Comparison of ENCODE assay signal across 8 cellular contexts in the genomic region with DNA sequence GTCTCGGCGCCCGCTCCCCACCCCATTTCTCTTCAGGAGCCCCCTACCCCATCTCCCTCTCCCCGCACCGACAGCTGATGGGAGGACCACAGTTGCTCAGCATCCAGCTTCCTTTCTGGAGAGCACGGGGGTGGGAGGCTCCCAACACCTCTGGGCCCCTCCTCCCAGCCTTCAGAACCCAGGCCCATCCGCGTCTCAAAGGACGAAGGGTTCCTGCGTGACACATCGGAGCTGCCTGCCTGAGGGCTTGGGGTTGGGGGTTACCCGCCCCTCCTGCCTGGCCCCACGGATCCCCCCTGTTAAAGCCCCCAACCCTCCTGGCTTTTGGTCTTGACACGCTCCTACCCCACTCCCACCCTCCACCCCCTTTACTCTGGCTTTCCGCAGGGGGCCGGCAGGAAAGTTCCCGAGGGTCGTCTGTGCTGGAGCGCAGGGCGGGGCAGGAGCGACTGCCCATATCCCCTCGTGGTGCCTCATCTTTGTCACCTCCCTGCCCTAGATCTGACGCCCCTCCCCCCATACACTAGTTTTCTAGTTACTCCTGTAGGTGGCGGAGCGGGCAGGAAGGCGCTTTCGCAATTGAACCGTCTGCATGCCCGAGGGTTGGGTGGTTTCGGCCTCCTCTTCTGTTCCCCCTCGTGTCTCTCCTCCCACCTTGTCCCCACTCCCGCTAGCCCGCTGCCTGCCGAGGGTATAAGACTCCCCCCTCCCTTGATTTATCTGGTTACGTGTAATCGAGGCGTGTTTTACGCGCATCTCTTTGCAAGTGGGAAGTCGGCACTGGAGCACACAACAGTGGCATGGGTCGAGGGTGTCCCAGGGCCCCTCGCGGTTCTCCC. TPM values are rescaled to one million over a fixed set of nuclear protein-coding genes. Genes with fewer than 3 reads are reported as not detected.
DNase-seq lines count a peak whose midpoint lies in the region; ATAC-seq and TF ChIP-seq lines count a peak whose summit lies in the region.

No MANE protein-coding gene starts in this region.

- peaks cover 0 to 30% of the 10 kb centered on the region in 2 donors for H3K4me1 ChIP-seq in left lung

- DNase-seq in NCI-H2196 treated with DMSO at 0.1 percent for 48 hours (lab: John Stamatoyannopoulos, UW; ENCODE audit: unreplicated experiment), result peak; percentile 17
- DNase-seq in activated CD4-positive, alpha-beta T cell treated with anti-CD3 and anti-CD28 coated beads, Interleukin-2, amount 50 U/mL, for 1 hour, result peak; percentile 82
- DNase-seq in left lung, result peak; percentile 89 to 93
- peak; percentile 91 for DNase-seq in stimulated activated CD4-positive, alpha-beta T cell treated with anti-CD3 and anti-CD28 coated beads, Interleukin-1b, Interleukin-23, amount 100 ng/mL, for 48 hours

- H3K9me3 ChIP-seq in left lung, result no peaks in the 10 kb centered on the region

- peaks cover 72% of the 10 kb centered on the region for H3K4me1 Mint-ChIP-seq in dendritic cell treated with granulocyte-macrophage colony-stimulating factor and Interleukin-4, amounts not matched to agents 40 ng/mL and 50 ng/mL, for 4 days (ENCODE audit: low read depth)

- peak overlapping the region; percentile 98 for H3K4me3 Mint-ChIP-seq in dendritic cell treated with granulocyte-macrophage colony-stimulating factor and Interleukin-4, amounts not matched to agents 40 ng/mL and 50 ng/mL, for 4 days

- peaks cover 0 to 44% of the 10 kb centered on the region in 2 donors for H3K36me3 ChIP-seq in left lung

- H3K4me3 ChIP-seq in left lung, result peak overlapping the region; percentile 85 to 96

- H3K27me3 ChIP-seq in left lung, result peaks cover 0 to 28% of the 10 kb centered on the region in 2 donors

- H3K27ac ChIP-seq in 22Rv1, result peak overlapping the region; percentile 65
- H3K27ac ChIP-seq in left lung, result peak overlapping the region; percentile 65 to 98

- peak; percentile 50 for ATAC-seq in GM18511 (IDR thresholded peaks at IDR 0.05; ENCODE audit: unreplicated experiment)
- ATAC-seq in left lung, result peak; percentile 78
- ATAC-seq in HG03159 (IDR thresholded peaks at IDR 0.05; ENCODE audit: unreplicated experiment), result no peak

- H3K36me3 Mint-ChIP-seq in dendritic cell treated with granulocyte-macrophage colony-stimulating factor and Interleukin-4, amounts not matched to agents 40 ng/mL and 50 ng/mL, for 4 days (ENCODE audit: low read depth), result peaks cover 52% of the 10 kb centered on the region

- TF ChIP-seq CTCF in 22Rv1 (IDR thresholded peaks at IDR 0.05) (peak; percentile 75), left lung (IDR thresholded peaks at IDR 0.05) (peak; percentile 13 to 44)

- intact Hi-C loops in dendritic cell treated with granulocyte-macrophage colony-stimulating factor and Interleukin-4, amounts not matched to agents 40 ng/mL and 50 ng/mL, for 4 days (cut with micrococcal nuclease), result loop anchor here (1.0 to 10.0 kb wide), 2 partner anchors 118 to 243 kb away; partner anchors contain the start of genes CTXN1 and SNAPC2
- intact Hi-C loops in left lung (cut with DNase I), result loop anchor here in 1 of 2 donors (10.0 kb wide), 1 partner anchor 113 kb away; no protein-coding TSS in a partner anchor

- no peaks in the 10 kb centered on the region for H3K27me3 Mint-ChIP-seq in dendritic cell treated with granulocyte-macrophage colony-stimulating factor and Interleukin-4, amounts not matched to agents 40 ng/mL and 50 ng/mL, for 4 days

- H3K9me3 Mint-ChIP-seq in dendritic cell treated with granulocyte-macrophage colony-stimulating factor and Interleukin-4, amounts not matched to agents 40 ng/mL and 50 ng/mL, for 4 days, result no peaks in the 10 kb centered on the region

- peak overlapping the region; percentile 96 for H3K27ac Mint-ChIP-seq in dendritic cell treated with granulocyte-macrophage colony-stimulating factor and Interleukin-4, amounts not matched to agents 40 ng/mL and 50 ng/mL, for 4 days

RNA-seq across cellular contexts. Expression of gene TRAPPC5, which starts 0.9 kb away (rescaled TPM):
- total RNA-seq in left lung, result 100 to 1,000 TPM; 105 to 106 TPM

RNA-seq across cellular contexts. Expression of gene MCEMP1, which starts 4.7 kb away (rescaled TPM):
- total RNA-seq in left lung, result 100 to 1,000 TPM in 1 of 2 donors, 10 to 100 TPM in 1; 26.4 to 112 TPM

RNA-seq across cellular contexts. Expression of gene RETN, which starts 12.7 kb away (rescaled TPM):
- total RNA-seq in left lung, result 10 to 100 TPM in 1 of 2 donors, 1 to 10 TPM in 1; 3.6 to 22.4 TPM

RNA-seq across cellular contexts. Expression of gene FCER2, which starts 20.4 kb away (rescaled TPM):
- under 1 TPM; 0.58 to 0.73 TPM for total RNA-seq in left lung

RNA-seq across cellular contexts. Expression of gene STXBP2, which starts 44.6 kb away (rescaled TPM):
- 100 to 1,000 TPM; 153 to 277 TPM for total RNA-seq in left lung

Comparison
In these comparisons a context has a peak if more than half of its experiments do, and no peak if none do; other contexts are left out.
1. DNase-seq: peak in every context shown above with its lines; median percentile 91 in left lung; 91 in stimulated activated CD4-positive, alpha-beta T cell treated with anti-CD3 and anti-CD28 coated beads, Interleukin-1b, Interleukin-23, amount 100 ng/mL, for 48 hours; 82 in activated CD4-positive, alpha-beta T cell treated with anti-CD3 and anti-CD28 coated beads, Interleukin-2, amount 50 U/mL, for 1 hour; 17 in NCI-H2196 treated with DMSO at 0.1 percent for 48 hours.